Comparison of ENCODE assay signal across 9 cellular contexts in genomic region chr11:116895053-116895757, GRCh38. TPM values are rescaled to one million over a fixed set of nuclear protein-coding genes. Genes with fewer than 3 reads are reported as not detected.
DNase-seq lines count a peak whose midpoint lies in the region; ATAC-seq, FAIRE-seq and TF ChIP-seq lines count a peak whose summit lies in the region.
"Had no signal": no experiment of that assay in that cellular context is flagged by ENCODE, and none has a peak within 500 bp of the region (broad histone marks: within the 10 kb centered on the region; RNA-seq: fewer than 3 reads in every experiment).

No MANE protein-coding gene starts in this region.

- H3K36me3 Mint-ChIP-seq in CD8-positive, alpha-beta T cell = peaks cover 70% of the 10 kb centered on the region
- H3K36me3 Mint-ChIP-seq in endodermal cell (ENCODE audit: low read depth) = peaks cover 51% of the 10 kb centered on the region
- H3K36me3 Mint-ChIP-seq in natural killer cell = peaks cover 10% of the 10 kb centered on the region

- no peak overlapping the region for H3K27ac ChIP-seq in CD8-positive, alpha-beta T cell (ENCODE audit: low read depth, low read length)
- H3K27ac ChIP-seq in endodermal cell (ENCODE audit: low read depth, low read length) = no peak overlapping the region

- no peak for DNase-seq in CD8-positive, alpha-beta T cell
- DNase-seq in NCI-H69 (lab: John Stamatoyannopoulos, UW) = peak; percentile 6
- peak; percentile 84 for DNase-seq in endodermal cell
- no peak for DNase-seq in natural killer cell
- DNase-seq in MG63 = no peak
- DNase-seq in GM12892 (ENCODE audit: insufficient read length) = no peak
- DNase-seq in GDM1 (lab: John Stamatoyannopoulos, UW) = no peak

- intact Hi-C loops in CD8-positive, alpha-beta T cell (cut with DNase I, micrococcal nuclease) = loop anchor here in 1 of 2 experiments (1.0 kb wide), 1 partner anchor 211 kb away; no protein-coding TSS in a partner anchor
- intact Hi-C loops in natural killer cell (cut with micrococcal nuclease) = no loop called here

- ATAC-seq in CD8-positive, alpha-beta T cell = no peak
- peak in 2 of 3 donors; percentile 31 to 72 for ATAC-seq in natural killer cell
- no peak for ATAC-seq in esophagus mucosa

- no peaks in the 10 kb centered on the region for H3K27me3 Mint-ChIP-seq in CD8-positive, alpha-beta T cell (ENCODE audit: low read depth)
- H3K27me3 Mint-ChIP-seq in endodermal cell (ENCODE audit: insufficient read depth) = no peaks in the 10 kb centered on the region
- no peaks in the 10 kb centered on the region for H3K27me3 Mint-ChIP-seq in natural killer cell (ENCODE audit: low read depth in 2 of 2)

- H3K4me1 Mint-ChIP-seq in CD8-positive, alpha-beta T cell (ENCODE audit: low read depth) = peaks cover 13% of the 10 kb centered on the region
- H3K4me1 Mint-ChIP-seq in endodermal cell = peaks cover 7% of the 10 kb centered on the region
- peaks cover 4 to 8% of the 10 kb centered on the region in 2 donors for H3K4me1 Mint-ChIP-seq in natural killer cell

- H3K4me3 ChIP-seq in CD8-positive, alpha-beta T cell (ENCODE audit: low read depth, low read length) = no peak overlapping the region
- no peak overlapping the region for H3K4me3 ChIP-seq in endodermal cell (ENCODE audit: low read length)
- H3K4me3 ChIP-seq in MG63 = no peak overlapping the region

- H3K9me3 ChIP-seq in CD8-positive, alpha-beta T cell (ENCODE audit: low read length) = no peaks in the 10 kb centered on the region
- H3K9me3 ChIP-seq in endodermal cell (ENCODE audit: control insufficient read depth, low read length) = peaks cover 10% of the 10 kb centered on the region
- no peaks in the 10 kb centered on the region for H3K9me3 ChIP-seq in MG63

- peaks cover 25% of the 10 kb centered on the region for H3K36me3 ChIP-seq in CD8-positive, alpha-beta T cell (ENCODE audit: insufficient read depth, low read length)
- H3K36me3 ChIP-seq in endodermal cell (ENCODE audit: control insufficient read depth, insufficient read depth, low read length) (peaks cover 64% of the 10 kb centered on the region), MG63 (peaks cover 16% of the 10 kb centered on the region)

- H3K27ac Mint-ChIP-seq in CD8-positive, alpha-beta T cell = peak overlapping the region; percentile 38
- H3K27ac Mint-ChIP-seq in endodermal cell (peak overlapping the region; percentile 8), natural killer cell (peak overlapping the region; percentile 11 to 17)

- no peaks in the 10 kb centered on the region for H3K27me3 ChIP-seq in CD8-positive, alpha-beta T cell (ENCODE audit: insufficient read depth, low read length)
- H3K27me3 ChIP-seq in endodermal cell (ENCODE audit: control insufficient read depth, insufficient read depth, low read length, poor library complexity, severe bottlenecking) (no peaks in the 10 kb centered on the region), MG63 (no peaks in the 10 kb centered on the region)

- TF ChIP-seq CTCF in CD8-positive, alpha-beta T cell (IDR thresholded peaks at IDR 0.05) = no peak
- TF ChIP-seq CTCF in endodermal cell (conservative IDR thresholded peaks at IDR 0.05) (peak; percentile 90), natural killer cell (IDR thresholded peaks at IDR 0.05) (no peak)

- H3K4me3 Mint-ChIP-seq in CD8-positive, alpha-beta T cell = no peak overlapping the region
- no peak overlapping the region for H3K4me3 Mint-ChIP-seq in endodermal cell
- no peak overlapping the region for H3K4me3 Mint-ChIP-seq in natural killer cell

- 47 to 66% methylated on average over 3 to 11 of the region's 11 CpGs for WGBS in endodermal cell (ENCODE audit: insufficient coverage in 1 of 2, insufficient read length in 1 of 2), 2 experiments

- no peaks in the 10 kb centered on the region for H3K9me3 Mint-ChIP-seq in CD8-positive, alpha-beta T cell
- H3K9me3 Mint-ChIP-seq in endodermal cell = peaks cover 8% of the 10 kb centered on the region
- H3K9me3 Mint-ChIP-seq in natural killer cell = no peaks in the 10 kb centered on the region

- POLR2A ChIA-PET in CD8-positive, alpha-beta T cell (lab: Charles Lee) = no interaction called here

- H3K9ac ChIP-seq in endodermal cell (ENCODE audit: extremely low read depth, low read length, poor library complexity, severe bottlenecking) = no peak overlapping the region

- FAIRE-seq in GM12892 (lab: Jason Lieb, UNC) = no peak

- TF ChIP-seq POLR2A in GM12892 (IDR thresholded peaks at IDR 0.05; ENCODE audit: low read depth, low read length) = no peak

- peaks cover 3% of the 10 kb centered on the region for H3K4me1 ChIP-seq in CD8-positive, alpha-beta T cell (ENCODE audit: insufficient read depth, low read length)
- no peaks in the 10 kb centered on the region for H3K4me1 ChIP-seq in endodermal cell (ENCODE audit: control insufficient read depth, insufficient read depth, low read length)

- CTCF ChIA-PET in CD8-positive, alpha-beta T cell (lab: Charles Lee) = interaction anchor here (1.2 to 2.0 kb wide), 2 partner anchors 204 to 210 kb away, joined by 3 to 11 read pairs; no protein-coding TSS in a partner anchor

RNA-seq across cellular contexts. Expression of gene APOA1, which starts 57.8 kb away (rescaled TPM):
- total RNA-seq in CD8-positive, alpha-beta T cell = 1 to 10 TPM in 1 of 2 experiments, under 1 TPM in 1; 0.92 to 1.6 TPM
- total RNA-seq in endodermal cell (100 to 1,000 TPM in 1 of 2 donors, 10 to 100 TPM in 1; 91.8 to 120 TPM), natural killer cell (under 1 TPM in 2 of 3 donors, not detected in 1; 0.54 to 0.87 TPM), esophagus mucosa (0.64 TPM)
- 75.6 TPM for polyA plus RNA-seq in endodermal cell (2013, experiment 1 of 2)
- polyA plus RNA-seq in endodermal cell (2013, experiment 2 of 2) = 63.3 TPM
- not detected in 2 replicates for total RNA-seq in MG63 (2014; rRNA removed; shearing (Covaris generic); ENCODE audit: low replicate concordance)
- polyA plus RNA-seq in GM12892 (2012; ENCODE audit: missing spikeins) = not detected
- total RNA-seq: subcutaneous adipose tissue had no signal

Comparison
In these comparisons a context has a peak if more than half of its experiments do, and no peak if none do; other contexts are left out.
1. ATAC-seq: peak in natural killer cell (2 of 3); none in CD8-positive, alpha-beta T cell (single experiment) and esophagus mucosa (single experiment).
2. DNase-seq: peak in NCI-H69 (single experiment) and endodermal cell (single experiment); none in CD8-positive, alpha-beta T cell (0 of 7), natural killer cell (single experiment), MG63 (single experiment), GM12892 (single experiment) and GDM1 (single experiment).
3. RNA of gene APOA1, which starts 57.8 kb away (total RNA-seq): 91.8 to 120 TPM in endodermal cell; 0.92 to 1.6 TPM in CD8-positive, alpha-beta T cell, 0.64 TPM in esophagus mucosa (single experiment), 0.54 to 0.87 TPM in natural killer cell and not detected in MG63; every median in the first group is over 10 times any median in the second.
4. Peak in every context shown above with its lines, with median percentiles within 50 percentile points of each other: H3K27ac Mint-ChIP-seq.